ENCODE assay signal across 14 cellular contexts in genomic region chr18:61748024-61748423, GRCh38.
DNase-seq lines count a peak whose midpoint lies in the region; ATAC-seq, FAIRE-seq and TF ChIP-seq lines count a peak whose summit lies in the region.
"Had no signal": no experiment of that assay in that cellular context is flagged by ENCODE, and none has a peak within 500 bp of the region (broad histone marks: within the 10 kb centered on the region; RNA-seq: fewer than 3 reads in every experiment).

No MANE protein-coding gene starts in this region.

- TF ChIP-seq CTCF in H1 (IDR thresholded peaks at IDR 0.05; ENCODE audit: control extremely low read depth in 1 of 3, insufficient read depth in 1 of 3, low read depth in 1 of 3, low read length in 3 of 3), result no peak
- no peak for TF ChIP-seq CTCF in lower lobe of right lung (IDR thresholded peaks at IDR 0.05)
- no peak for TF ChIP-seq CTCF in mammary epithelial cell (conservative IDR thresholded peaks at IDR 0.05 in 1 of 2, IDR thresholded peaks at IDR 0.05 in 1 of 2; ENCODE audit: extremely low read depth in 1 of 2, insufficient read depth in 1 of 2, low read depth in 1 of 2, low read length in 2 of 2)

- H3K4ac ChIP-seq in H1 (replicated peaks; ENCODE audit: insufficient read length, low read depth, low read length), result no peak overlapping the region

- TF ChIP-seq POLR2A in H1 (IDR thresholded peaks at IDR 0.05; ENCODE audit: control extremely low read depth in 1 of 2, low read depth in 2 of 2, low read length in 2 of 2), result no peak

- no peaks in the 10 kb centered on the region for H3K79me1 ChIP-seq in H1 (ENCODE audit: low read depth, low read length)

- H4K5ac ChIP-seq in H1 (ENCODE audit: insufficient read length, low read depth, low read length), result no peak overlapping the region

- H3K18ac ChIP-seq in H1 (ENCODE audit: extremely low read depth, low read length), result no peak overlapping the region

- no peak overlapping the region for H2BK120ac ChIP-seq in H1 (replicated peaks; ENCODE audit: low read depth, low read length)

- H4K8ac ChIP-seq in H1 (ENCODE audit: extremely low read depth, insufficient read depth, low read length), result no peak overlapping the region

- intact Hi-C loops in left ventricle myocardium superior (cut with micrococcal nuclease), result no loop called here
- intact Hi-C loops in cardiac septum (cut with DNase I), result loop anchor here (5.0 kb wide), 1 partner anchor 144 kb away; the partner anchor contains the start of gene RNF152
- intact Hi-C loops in lower lobe of right lung (cut with DNase I), result no loop called here
- intact Hi-C loops in mammary epithelial cell (cut with micrococcal nuclease), result no loop called here

- H3K23ac ChIP-seq in H1 (ENCODE audit: insufficient read length), result no peak overlapping the region

- TF ChIP-seq EP300 in H1 (IDR thresholded peaks at IDR 0.05; ENCODE audit: borderline replicate concordance in 1 of 2, low read depth in 2 of 2, low read length in 2 of 2), result no peak

- BruUV-seq in mammary epithelial cell (replicated peaks; lab: Mats Ljungman, UMichigan), result no TSS peak

- no peak overlapping the region for H3K14ac ChIP-seq in H1 (ENCODE audit: insufficient read length)

- FAIRE-seq in H1 (lab: Jason Lieb, UNC), result no peak
- FAIRE-seq: A204.1 had no signal

- no peaks in the 10 kb centered on the region for H3K79me2 ChIP-seq in H1 (ENCODE audit: control insufficient read depth in 1 of 2, insufficient read depth in 2 of 2, low read length in 2 of 2)
- no peaks in the 10 kb centered on the region for H3K79me2 ChIP-seq in mammary epithelial cell (ENCODE audit: insufficient read depth, low read length)

- dilution Hi-C loops in mammary epithelial cell (cut with HindIII; ENCODE audit: low sequenced_read_pairs), result no loop called here

- no peak overlapping the region for H2BK5ac ChIP-seq in H1 (ENCODE audit: low read depth, low read length)

- H3K56ac ChIP-seq in H1 (replicated peaks; ENCODE audit: insufficient read length, low read depth, low read length), result no peak overlapping the region

- no peak overlapping the region for H2AK5ac ChIP-seq in H1 (ENCODE audit: low read depth, low read length)

- no peaks in the 10 kb centered on the region for H3K23me2 ChIP-seq in H1 (ENCODE audit: low read depth, low read length)

- H3K4me1 ChIP-seq in H1 (replicated peaks in 1 of 4; ENCODE audit: control insufficient read depth in 3 of 4, insufficient read depth in 4 of 4, low read length in 3 of 4) (no peaks in the 10 kb centered on the region), lower lobe of right lung (peaks cover 12% of the 10 kb centered on the region), mammary epithelial cell (ENCODE audit: insufficient read depth, low read length) (no peaks in the 10 kb centered on the region)
- H3K4me1 ChIP-seq: HAP-1 had no signal

- no peak overlapping the region for H4K91ac ChIP-seq in H1 (replicated peaks; ENCODE audit: insufficient read length, low read length)

- H3K4me3 ChIP-seq in H1 (ENCODE audit: extremely low read depth in 1 of 4, insufficient read depth in 2 of 4, low read depth in 3 of 4, low read length in 4 of 4), result no peak overlapping the region
- H3K4me3 ChIP-seq in lower lobe of right lung, result no peak overlapping the region
- H3K4me3 ChIP-seq in mammary epithelial cell (replicated peaks in 1 of 3; ENCODE audit: insufficient read depth in 1 of 3, low read depth in 2 of 3, low read length in 3 of 3), result no peak overlapping the region
- H3K4me3 ChIP-seq: HAP-1 had no signal

- no peak for TF ChIP-seq RAD21 in H1 (IDR thresholded peaks at IDR 0.05 in 1 of 2, conservative IDR thresholded peaks at IDR 0.05 in 1 of 2; ENCODE audit: low read depth in 2 of 2, low read length in 2 of 2)

- no peaks in the 10 kb centered on the region for H3K9me3 ChIP-seq in H1 (ENCODE audit: insufficient read depth in 2 of 2, low read depth in 1 of 2, low read length in 1 of 2)
- H3K9me3 ChIP-seq in lower lobe of right lung, result no peaks in the 10 kb centered on the region
- no peaks in the 10 kb centered on the region for H3K9me3 ChIP-seq in mammary epithelial cell (replicated peaks; ENCODE audit: insufficient read depth, low read length)
- H3K9me3 ChIP-seq: HAP-1 had no signal

- H2AFZ ChIP-seq in H1 (ENCODE audit: low read length) (no peak overlapping the region), mammary epithelial cell (ENCODE audit: low read depth, low read length) (no peak overlapping the region)

- H2BK12ac ChIP-seq in H1 (ENCODE audit: low read depth, low read length), result no peak overlapping the region

- H2BK15ac ChIP-seq in H1 (ENCODE audit: low read length), result no peak overlapping the region

- CTCF ChIA-PET in H1 (lab: Charles Lee; ENCODE audit: partially characterized antibody) (no interaction called here), mammary epithelial cell (lab: Charles Lee; ENCODE audit: low non-redundant PET) (no interaction called here)

- H3K27me3 ChIP-seq in H1 (replicated peaks in 1 of 4; ENCODE audit: control insufficient read depth in 3 of 4, extremely low read depth in 1 of 4, insufficient read depth in 3 of 4, low read length in 3 of 4) (no peaks in the 10 kb centered on the region), lower lobe of right lung (ENCODE audit: low read depth) (no peaks in the 10 kb centered on the region), mammary epithelial cell (ENCODE audit: insufficient read depth, low read length) (peaks cover 4% of the 10 kb centered on the region)

- no peak overlapping the region for H3K9ac ChIP-seq in H1 (replicated peaks in 1 of 4; ENCODE audit: extremely low read depth in 1 of 4, low read depth in 3 of 4, low read length in 3 of 4)
- H3K9ac ChIP-seq in mammary epithelial cell (ENCODE audit: insufficient read depth, low read length), result no peak overlapping the region

- DNase-seq in left ventricle myocardium superior, result no peak
- DNase-seq in cardiac septum (ENCODE audit: low spot score), result no peak
- DNase-seq in H1 (ENCODE audit: low read depth in 1 of 2, low spot score in 2 of 2), result no peak
- DNase-seq in lower lobe of right lung, result no peak
- no peak for DNase-seq in AML-193 (lab: John Stamatoyannopoulos, UW)
- DNase-seq in mammary epithelial cell, result no peak
- DNase-seq: NCI-H1417, NCI-H1930, NCI-H2227 treated with DMSO at 0.1 percent for 48 hours had no signal

- H4K20me1 ChIP-seq in H1 (replicated peaks in 1 of 2; ENCODE audit: control insufficient read depth in 1 of 2, insufficient read depth in 2 of 2, low read length in 2 of 2), result no peaks in the 10 kb centered on the region
- no peaks in the 10 kb centered on the region for H4K20me1 ChIP-seq in mammary epithelial cell (ENCODE audit: insufficient read depth, low read length)

- in situ Hi-C loops in mammary epithelial cell (cut with MboI; ENCODE audit: low sequenced_read_pairs in 2 of 2), result no loop called here

- 81% methylated on average over 10 of the region's 10 CpGs; no CpG with 5 or more reads in 1 of the 2 experiments for WGBS in H1 (ENCODE audit: extremely low coverage in 1 of 2, insufficient coverage in 1 of 2, insufficient read length in 1 of 2, insufficient replicate concordance in 2 of 2, low coverage in 1 of 2, low lambda C conversion rate in 2 of 2, missing lambda C conversion rate in 1 of 2), 2 experiments
- WGBS in mammary epithelial cell (ENCODE audit: low coverage, missing lambda C conversion rate), result 85% methylated on average over 10 of the region's 10 CpGs

- POLR2A ChIA-PET in H1 (lab: Charles Lee; ENCODE audit: partially characterized antibody), result no interaction called here

- H3K36me3 ChIP-seq in H1 (ENCODE audit: control insufficient read depth in 2 of 4, insufficient read depth in 4 of 4, low read length in 3 of 4) (no peaks in the 10 kb centered on the region), lower lobe of right lung (no peaks in the 10 kb centered on the region), mammary epithelial cell (ENCODE audit: insufficient read depth, low read length) (no peaks in the 10 kb centered on the region)
- H3K36me3 ChIP-seq: HAP-1 had no signal

- ATAC-seq in left ventricle myocardium superior, result peak; percentile 5
- peak; percentile 20 to 27 for ATAC-seq in lower lobe of right lung
- no peak for ATAC-seq in GM21423 (IDR thresholded peaks at IDR 0.05; ENCODE audit: unreplicated experiment)
- ATAC-seq in GM21576 (IDR thresholded peaks at IDR 0.05; ENCODE audit: unreplicated experiment), result no peak

- H3K27ac ChIP-seq in H1 (ENCODE audit: low read depth, low read length) (no peak overlapping the region), lower lobe of right lung (peak overlapping the region; percentile 58), mammary epithelial cell (ENCODE audit: insufficient read depth, low read depth, low read length) (no peak overlapping the region)
- H3K27ac ChIP-seq: C4-2B had no signal

- H3K4me2 ChIP-seq in H1 (ENCODE audit: insufficient read depth in 1 of 2, low read depth in 2 of 2, low read length in 2 of 2) (no peak overlapping the region; a peak in 1 of 4 replicates), mammary epithelial cell (ENCODE audit: insufficient read depth, low read depth, low read length) (no peak overlapping the region)

- no peak overlapping the region for H2BK20ac ChIP-seq in H1 (ENCODE audit: low read length)

TF ChIP-seq in H1, 55 proteins besides CTCF, POLR2A, EP300 and RAD21:
- TF ChIP-seq CREB1 (IDR thresholded peaks at IDR 0.05) (no peak), TCF12 (IDR thresholded peaks at IDR 0.05; ENCODE audit: low read depth, low read length) (no peak), TEAD4 (IDR thresholded peaks at IDR 0.05; ENCODE audit: low read depth, low read length) (peak; percentile 61), ATF3 (IDR thresholded peaks at IDR 0.05; ENCODE audit: insufficient read depth, low read depth, low read length) (no peak)

Comparison
In these comparisons a context has a peak if more than half of its experiments do, and no peak if none do; other contexts are left out.
1. ATAC-seq: peak in left ventricle myocardium superior (single experiment) and lower lobe of right lung (2 of 2); none in GM21423 (single experiment) and GM21576 (single experiment).